In genomic region chr10:26737730-26738129, GRCh38 we compare ENCODE assay signal across 8 cellular contexts. TPM values are rescaled to one million over a fixed set of nuclear protein-coding genes. Genes with fewer than 3 reads are reported as not detected.
DNase-seq lines count a peak whose midpoint lies in the region; ATAC-seq and TF ChIP-seq lines count a peak whose summit lies in the region.

No MANE protein-coding gene starts in this region.

- peak overlapping the region; percentile 97 for H3K27ac Mint-ChIP-seq in activated T-helper 17 cell treated with anti-CD3 and anti-CD28 coated beads, Interleukin-2, amount 50 U/mL, for 72 hours
- H3K27ac Mint-ChIP-seq in natural killer cell, result peak overlapping the region; percentile 39 to 64

- peak; percentile 68 for ATAC-seq in GM19372 (IDR thresholded peaks at IDR 0.05; ENCODE audit: low read depth, unreplicated experiment)
- ATAC-seq in HG03342 (IDR thresholded peaks at IDR 0.05; ENCODE audit: unreplicated experiment), result peak; percentile 73
- ATAC-seq in activated T-helper 17 cell treated with anti-CD3 and anti-CD28 coated beads, Interleukin-2, amount 50 U/mL, for 72 hours (replicated peaks), result peak; percentile 78
- ATAC-seq in natural killer cell, result peak; percentile 29 to 50 (median 47)

- peak; percentile 17 for DNase-seq in GM04504 (ENCODE audit: low read depth)
- no peak for DNase-seq in natural killer cell
- no peak for DNase-seq in effector CD8-positive, alpha-beta T cell (lab: John Stamatoyannopoulos, UW)
- DNase-seq in erythroblast (lab: John Stamatoyannopoulos, UW), result no peak
- no peak for DNase-seq in NCI-H1048 (lab: John Stamatoyannopoulos, UW)

- peak overlapping the region; percentile 75 for H3K4me3 Mint-ChIP-seq in activated T-helper 17 cell treated with anti-CD3 and anti-CD28 coated beads, Interleukin-2, amount 50 U/mL, for 72 hours
- H3K4me3 Mint-ChIP-seq in natural killer cell, result no peak overlapping the region

- intact Hi-C loops in natural killer cell (cut with micrococcal nuclease), result no loop called here

- peaks cover 98% of the 10 kb centered on the region for H3K36me3 Mint-ChIP-seq in activated T-helper 17 cell treated with anti-CD3 and anti-CD28 coated beads, Interleukin-2, amount 50 U/mL, for 72 hours (ENCODE audit: low read depth)
- H3K36me3 Mint-ChIP-seq in natural killer cell, result no peaks in the 10 kb centered on the region

- no peaks in the 10 kb centered on the region for H3K9me3 Mint-ChIP-seq in activated T-helper 17 cell treated with anti-CD3 and anti-CD28 coated beads, Interleukin-2, amount 50 U/mL, for 72 hours
- H3K9me3 Mint-ChIP-seq in natural killer cell, result no peaks in the 10 kb centered on the region

- H3K27me3 Mint-ChIP-seq in activated T-helper 17 cell treated with anti-CD3 and anti-CD28 coated beads, Interleukin-2, amount 50 U/mL, for 72 hours, result no peaks in the 10 kb centered on the region
- no peaks in the 10 kb centered on the region for H3K27me3 Mint-ChIP-seq in natural killer cell (ENCODE audit: low read depth in 2 of 2)

- H3K4me1 Mint-ChIP-seq in activated T-helper 17 cell treated with anti-CD3 and anti-CD28 coated beads, Interleukin-2, amount 50 U/mL, for 72 hours, result peaks cover 31% of the 10 kb centered on the region
- peaks cover 0 to 8% of the 10 kb centered on the region in 2 donors for H3K4me1 Mint-ChIP-seq in natural killer cell

- no peak for TF ChIP-seq POLR2A in erythroblast (IDR thresholded peaks at IDR 0.05; ENCODE audit: low read length)

- TF ChIP-seq CTCF in natural killer cell (IDR thresholded peaks at IDR 0.05), result no peak

RNA-seq across cellular contexts. Expression of gene PDSS1, which starts 40.2 kb away (rescaled TPM):
- total RNA-seq in activated T-helper 17 cell treated with anti-CD3 and anti-CD28 coated beads, Interleukin-2, amount 50 U/mL, for 72 hours, result 10 to 100 TPM; 10.9 to 32.1 TPM
- total RNA-seq in natural killer cell, result 1 to 10 TPM; 3.5 to 4.4 (median 3.7) TPM
